ENCODE assay signal across 17 cellular contexts in genomic region chr7:2033586-2034135, GRCh38.
"Had no signal": no experiment of that assay in that cellular context is flagged by ENCODE, and none has a peak within 500 bp of the region (broad histone marks: within the 10 kb centered on the region; RNA-seq: fewer than 3 reads in every experiment).

No MANE protein-coding gene starts in this region.

- H3K79me2 ChIP-seq: hepatocyte had no signal

- H3K4me3 ChIP-seq: body of pancreas, hepatocyte, stomach, uterus had no signal

- H3K4me3 Mint-ChIP-seq: activated CD4-positive, alpha-beta memory T cell treated with anti-CD3 and anti-CD28 coated beads for 36 hours; activated naive CD4-positive, alpha-beta T cell treated with anti-CD3 and anti-CD28 coated beads for 36 hours; central memory CD8-positive, alpha-beta T cell; dendritic cell treated with granulocyte-macrophage colony-stimulating factor and Interleukin-4, amounts not matched to agents 40 ng/mL and 50 ng/mL, for 4 days; endodermal cell; T-helper 17 cell had no signal

- H3K4me1 ChIP-seq: uterus had no signal

- H3K27me3 ChIP-seq: body of pancreas, hepatocyte, stomach, uterus had no signal

- FAIRE-seq: TTC549 had no signal

- DNase-seq: activated CD4-positive, alpha-beta memory T cell treated with anti-CD3 and anti-CD28 coated beads for 36 hours; activated naive CD4-positive, alpha-beta T cell treated with anti-CD3 and anti-CD28 coated beads for 36 hours; activated T-cell treated with anti-CD3 and anti-CD28 coated beads, Interleukin-2, amount 50 U/mL, for 48 hours; amniotic stem cell; endodermal cell; erythroblast; mammary epithelial cell; stimulated activated CD4-positive, alpha-beta T cell treated with anti-CD3 and anti-CD28 coated beads, Interleukin-15, amount 100 ng/mL, for 24 hours; stimulated activated CD4-positive, alpha-beta T cell treated with anti-CD3 and anti-CD28 coated beads, Interleukin-4, amount 100 ng/mL, for 24 hours; stomach; T-helper 17 cell; uterus had no signal

- ATAC-seq: body of pancreas, T-helper 17 cell had no signal

- H3K4me2 ChIP-seq: hepatocyte had no signal

- H2AFZ ChIP-seq: hepatocyte had no signal

- H3K27ac Mint-ChIP-seq: activated CD4-positive, alpha-beta memory T cell treated with anti-CD3 and anti-CD28 coated beads for 36 hours; T-helper 17 cell had no signal

- H3K27me3 Mint-ChIP-seq: activated CD4-positive, alpha-beta memory T cell treated with anti-CD3 and anti-CD28 coated beads for 36 hours; central memory CD8-positive, alpha-beta T cell; dendritic cell treated with granulocyte-macrophage colony-stimulating factor and Interleukin-4, amounts not matched to agents 40 ng/mL and 50 ng/mL, for 4 days; T-helper 17 cell had no signal

- H3K27ac ChIP-seq: body of pancreas, hepatocyte, stomach, uterus had no signal

- H3K36me3 ChIP-seq: uterus had no signal

- H3K9me3 ChIP-seq: body of pancreas, uterus had no signal
